In the genomic region with DNA sequence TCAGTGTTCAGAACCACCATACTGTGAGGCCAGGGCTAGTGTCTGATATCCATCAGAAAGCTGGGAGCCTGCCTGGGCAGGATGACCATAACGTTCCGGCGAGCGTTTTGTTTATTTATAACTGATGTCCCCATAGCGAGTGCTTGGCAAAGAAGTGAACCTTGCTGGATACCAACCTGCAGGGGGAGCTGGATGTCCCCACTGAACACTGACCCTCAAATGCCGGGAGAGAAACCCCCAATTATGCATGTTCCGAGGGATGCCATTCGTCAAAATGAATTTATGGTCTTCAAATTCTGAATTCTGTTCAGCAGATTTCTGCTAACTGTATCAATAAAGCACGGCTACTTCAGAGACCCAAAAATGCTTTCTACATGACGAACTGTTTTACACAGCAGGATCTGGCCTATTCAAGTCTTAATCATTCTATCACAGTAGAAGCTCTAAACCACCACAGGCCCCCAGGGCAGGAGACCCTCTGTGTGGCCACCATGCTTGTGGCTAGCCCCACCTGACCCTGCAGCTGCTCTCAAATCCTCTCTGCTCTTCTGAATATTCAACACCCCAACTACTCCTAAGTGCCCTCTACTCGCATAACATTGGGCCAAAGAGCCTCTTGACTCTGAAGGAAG, we compare ENCODE assay signal across 8 cellular contexts. TPM values are rescaled to one million over a fixed set of nuclear protein-coding genes. Genes with fewer than 3 reads are reported as not detected.
DNase-seq lines count a peak whose midpoint lies in the region; ATAC-seq and TF ChIP-seq lines count a peak whose summit lies in the region.

No MANE protein-coding gene starts in this region.

- H4K20me1 ChIP-seq in HCT116 (ENCODE audit: insufficient read depth) = no peaks in the 10 kb centered on the region

- in situ Hi-C loops in ACHN (cut with HindIII; ENCODE audit: low pct_ligation_motif_present, low pct_unique_long_range_greater_than_20kb, low sequenced_read_pairs) = no loop called here

- H3K27ac ChIP-seq in HCT116 (ENCODE audit: low read depth, low read length) = no peak overlapping the region
- H3K27ac ChIP-seq in adrenal gland = peak overlapping the region in 2 of 5 donors; percentile 60 to 72
- H3K27ac ChIP-seq in right cardiac atrium (ENCODE audit: low read length) = peak overlapping the region; percentile 87
- H3K27ac ChIP-seq in spleen = peak overlapping the region in 4 of 8 donors; percentile 8 to 47 (median 46)

- no peak overlapping the region for H3K4me3 ChIP-seq in HCT116 (replicated peaks in 1 of 2; ENCODE audit: low read depth in 1 of 2, low read length in 2 of 2)
- no peak overlapping the region for H3K4me3 ChIP-seq in adrenal gland
- no peak overlapping the region for H3K4me3 ChIP-seq in right cardiac atrium (ENCODE audit: low read length)
- H3K4me3 ChIP-seq in spleen = no peak overlapping the region

- ATAC-seq in HCT116 = peak; percentile 64
- peak; percentile 92 to 96 for ATAC-seq in right cardiac atrium
- no peak for ATAC-seq in GM18505 (IDR thresholded peaks at IDR 0.05; ENCODE audit: unreplicated experiment)

- DNase-seq in ACHN (peak; percentile 77), HCT116 (ENCODE audit: low read depth, low spot score) (peak; percentile 37), adrenal gland (peak in 6 of 7 donors; percentile 73 to 87 (median 78)), right cardiac atrium (peak; percentile 77 to 88 (median 86)), spleen (peak; percentile 41), putamen (ENCODE audit: low spot score) (no peak), NCI-H1436 (lab: John Stamatoyannopoulos, UW) (no peak)

- TF ChIP-seq CTCF in HCT116 (IDR thresholded peaks at IDR 0.05 in 2 of 3, conservative IDR thresholded peaks at IDR 0.05 in 1 of 3; ENCODE audit: borderline replicate concordance in 1 of 3, insufficient read depth in 1 of 3, low read depth in 2 of 3, low read length in 2 of 3) (peak; percentile 36 to 81 (median 76); a peak in 5 of 6 replicates), adrenal gland (IDR thresholded peaks at IDR 0.05) (peak; percentile 30 to 65 (median 60)), spleen (IDR thresholded peaks at IDR 0.05 in 8 of 11, conservative IDR thresholded peaks at IDR 0.05 in 3 of 11) (peak in 8 of 11 experiments; percentile 30 to 65 (median 56))

- CTCF ChIA-PET in HCT116 (lab: Charles Lee) = interaction anchor here (0.7 to 2.5 kb wide), 8 partner anchors 9 to 74 kb away, joined by 3 to 12 read pairs (median 3); partner anchors contain the start of gene MED24

- RAD21 ChIA-PET in HCT116 (lab: Charles Lee; ENCODE audit: low non-redundant PET in 1 of 2, low total read pairs in 2 of 2, uncharacterized antibody in 2 of 2, unreplicated experiment in 2 of 2) = no interaction called here

- no peaks in the 10 kb centered on the region for H3K9me3 ChIP-seq in HCT116 (ENCODE audit: control insufficient read depth in 1 of 2, insufficient read depth in 1 of 2, low read depth in 1 of 2, low read length in 2 of 2)
- no peaks in the 10 kb centered on the region for H3K9me3 ChIP-seq in adrenal gland (replicated peaks in 1 of 3)
- no peaks in the 10 kb centered on the region for H3K9me3 ChIP-seq in right cardiac atrium (ENCODE audit: control insufficient read depth, low read length)
- no peaks in the 10 kb centered on the region for H3K9me3 ChIP-seq in spleen

- BruUV-seq in HCT116 (replicated peaks; lab: Mats Ljungman, UMichigan) = no TSS peak

- H2AFZ ChIP-seq in HCT116 (ENCODE audit: low read depth, low read length, poor library complexity, severe bottlenecking) = no peak overlapping the region

- H3K36me3 ChIP-seq in HCT116 (ENCODE audit: control insufficient read depth in 1 of 2, insufficient read depth in 2 of 2, low read length in 2 of 2) = peaks cover 5 to 7% of the 10 kb centered on the region in 2 experiments; a peak in 2 of 4 replicates
- H3K36me3 ChIP-seq in adrenal gland (replicated peaks in 1 of 2) = peaks cover 0 to 14% of the 10 kb centered on the region in 2 donors
- H3K36me3 ChIP-seq in spleen = peaks cover 0 to 60% (median 30%) of the 10 kb centered on the region in 6 donors

- POLR2A ChIA-PET in HCT116 (lab: Charles Lee) = interaction anchor here (0.8 to 1.0 kb wide), 2 partner anchors 15 to 60 kb away, joined by 3 to 4 read pairs; partner anchors contain the start of gene MED24

- 22 to 28% (median 24%) methylated on average over 10 to 11 of the region's 11 CpGs for WGBS in adrenal gland, 4 donors
- 20% methylated on average over 11 of the region's 11 CpGs for WGBS in right cardiac atrium
- 51 to 71% (median 57%) methylated on average over 11 of the region's 11 CpGs for WGBS in spleen, 5 donors

- H3K79me2 ChIP-seq in HCT116 (ENCODE audit: insufficient read depth, low read length) = no peaks in the 10 kb centered on the region

- H3K27me3 ChIP-seq in HCT116 (ENCODE audit: insufficient read depth, low read length) (no peaks in the 10 kb centered on the region), adrenal gland (no peaks in the 10 kb centered on the region), right cardiac atrium (ENCODE audit: control insufficient read depth, insufficient read depth) (no peaks in the 10 kb centered on the region), spleen (replicated peaks in 1 of 7) (no peaks in the 10 kb centered on the region)

- TF ChIP-seq POLR2A in HCT116 (IDR thresholded peaks at IDR 0.05; ENCODE audit: borderline replicate concordance, extremely low read depth, insufficient read depth, insufficient read length) (no peak), adrenal gland (IDR thresholded peaks at IDR 0.05) (no peak), spleen (IDR thresholded peaks at IDR 0.05) (no peak), GM18505 (IDR thresholded peaks at IDR 0.05; ENCODE audit: borderline replicate concordance, extremely low read depth, insufficient read depth, insufficient read length) (no peak)

- H3K4me1 ChIP-seq in HCT116 (ENCODE audit: control insufficient read depth in 1 of 2, insufficient read depth in 2 of 2, low read length in 2 of 2) (peaks cover 3 to 8% of the 10 kb centered on the region in 2 experiments; a peak in 3 of 4 replicates), adrenal gland (replicated peaks in 1 of 2) (peaks cover 0 to 11% of the 10 kb centered on the region in 2 donors), right cardiac atrium (ENCODE audit: control insufficient read depth, insufficient read depth, low read length) (peaks cover 3% of the 10 kb centered on the region), spleen (peaks cover 0 to 12% (median 4%) of the 10 kb centered on the region in 6 donors)

- intact Hi-C loops in HCT116 (cut with micrococcal nuclease) = loop anchor here (2.0 kb wide), 1 partner anchor 48 kb away; no protein-coding TSS in a partner anchor
- intact Hi-C loops in adrenal gland (cut with DNase I) = no loop called here
- intact Hi-C loops in right cardiac atrium (cut with DNase I) = loop anchor here in 1 of 4 donors (10.0 kb wide), 1 partner anchor 246 kb away; the partner anchor contains the start of gene CDC6
- intact Hi-C loops in spleen (cut with DNase I; ENCODE audit: low total_unique reads) = loop anchor here (10.0 kb wide), 1 partner anchor 126 kb away; no protein-coding TSS in a partner anchor

- peak; percentile 56 for TF ChIP-seq RAD21 in HCT116 (IDR thresholded peaks at IDR 0.05; ENCODE audit: low read depth)

- no peaks in the 10 kb centered on the region for H3K9me2 ChIP-seq in HCT116 (ENCODE audit: insufficient read depth)

- H3K9ac ChIP-seq in HCT116 (ENCODE audit: low read length) = no peak overlapping the region

- H3K4me2 ChIP-seq in HCT116 (ENCODE audit: low read length) = peak overlapping the region; percentile 44; the same call in 1 of the 2 replicates

TF ChIP-seq in HCT116, 20 proteins besides CTCF, POLR2A, EP300 and RAD21 (continues in another document):
- TF ChIP-seq, protein P1, sequence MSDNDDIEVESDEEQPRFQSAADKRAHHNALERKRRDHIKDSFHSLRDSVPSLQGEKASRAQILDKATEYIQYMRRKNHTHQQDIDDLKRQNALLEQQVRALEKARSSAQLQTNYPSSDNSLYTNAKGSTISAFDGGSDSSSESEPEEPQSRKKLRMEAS (IDR thresholded peaks at IDR 0.05) = no peak
- TF ChIP-seq SRF (IDR thresholded peaks at IDR 0.05; ENCODE audit: low read depth) (no peak), CBX3 (IDR thresholded peaks at IDR 0.05; ENCODE audit: low read depth) (no peak), EGR1 (IDR thresholded peaks at IDR 0.05; ENCODE audit: low read depth) (no peak), ELF1 (IDR thresholded peaks at IDR 0.05; ENCODE audit: borderline replicate concordance, low read depth) (no peak), SP1 (IDR thresholded peaks at IDR 0.05; ENCODE audit: low read depth) (no peak), EZH2 (IDR thresholded peaks at IDR 0.05) (no peak), POLR2AphosphoS5 (IDR thresholded peaks at IDR 0.05; ENCODE audit: low read depth, low read length) (no peak)

RNA-seq across cellular contexts. Expression of gene MED24, which starts 15.2 kb away (rescaled TPM):
- 92.1 TPM for total RNA-seq in HCT116 (2021; ENCODE audit: unreplicated experiment)
- polyA plus RNA-seq in HCT116 (2012) = 68.9 and 90.5 TPM in 2 replicates
- total RNA-seq in adrenal gland = 100 to 1,000 TPM in 1 of 8 donors, 10 to 100 TPM in 7; 57.1 to 127 (median 78.1) TPM
- 100 to 1,000 TPM in 1 of 3 donors, 10 to 100 TPM in 2; 50.3 to 103 (median 92.9) TPM for polyA plus RNA-seq in adrenal gland
- 10 to 100 TPM; 54.3 to 60.5 (median 54.7) TPM for total RNA-seq in right cardiac atrium
- polyA plus RNA-seq in right cardiac atrium = 45.1 TPM
- total RNA-seq in spleen = 100 to 1,000 TPM in 1 of 7 donors, 10 to 100 TPM in 6; 71.7 to 102 (median 79.1) TPM
- polyA plus RNA-seq in spleen = 10 to 100 TPM; 29.2 to 54.4 (median 42.7) TPM

RNA-seq across cellular contexts. Expression of gene CSF3, which starts 23.8 kb away (rescaled TPM):
- total RNA-seq in HCT116 (2021; ENCODE audit: unreplicated experiment) (not detected), adrenal gland (under 1 TPM in 4 of 8 donors, not detected in 4; 0.32 to 0.74 (median 0.44) TPM), right cardiac atrium (under 1 TPM in 2 of 4 donors, not detected in 2; 0.40 to 0.58 TPM), spleen (1 to 10 TPM in 2 of 7 donors, under 1 TPM in 1, not detected in 4; 0.54 to 1.8 (median 1.6) TPM)
- polyA plus RNA-seq in HCT116 (2012) = not detected in 2 replicates
- polyA plus RNA-seq in adrenal gland (1 to 10 TPM in 1 of 3 donors, under 1 TPM in 2; 0.24 to 6.1 (median 0.80) TPM), right cardiac atrium (0.97 TPM), spleen (1 to 10 TPM in 2 of 3 donors, under 1 TPM in 1; 0.24 to 1.4 (median 1.2) TPM)

RNA-seq across cellular contexts. Expression of gene THRA, which starts 23.8 kb away (rescaled TPM):
- total RNA-seq in HCT116 (2021; ENCODE audit: unreplicated experiment) (23.3 TPM), adrenal gland (100 to 1,000 TPM in 3 of 8 donors, 10 to 100 TPM in 5; 46.1 to 110 (median 76.4) TPM), right cardiac atrium (10 to 100 TPM; 80.6 to 99.5 (median 95.9) TPM), spleen (10 to 100 TPM; 14.6 to 36.1 (median 19.7) TPM)
- 20.3 and 21.1 TPM in 2 replicates for polyA plus RNA-seq in HCT116 (2012)
- polyA plus RNA-seq in adrenal gland (10 to 100 TPM; 41.8 to 62.3 (median 50.9) TPM), right cardiac atrium (73.3 TPM), spleen (10 to 100 TPM in 1 of 3 donors, 1 to 10 TPM in 2; 3.9 to 12.9 (median 4.7) TPM)

RNA-seq across cellular contexts. Expression of gene PSMD3, which starts 58.4 kb away (rescaled TPM):
- total RNA-seq in HCT116 (2021; ENCODE audit: unreplicated experiment) (152 TPM), adrenal gland (100 to 1,000 TPM in 3 of 8 donors, 10 to 100 TPM in 5; 78.8 to 123 (median 97.3) TPM), right cardiac atrium (10 to 100 TPM; 80.0 to 83.1 (median 81.1) TPM), spleen (10 to 100 TPM; 57.4 to 70.6 (median 65.5) TPM)
- 176 and 191 TPM in 2 replicates for polyA plus RNA-seq in HCT116 (2012)
- polyA plus RNA-seq in adrenal gland (100 to 1,000 TPM in 1 of 3 donors, 10 to 100 TPM in 2; 42.8 to 109 (median 54.5) TPM), right cardiac atrium (85.8 TPM), spleen (10 to 100 TPM; 35.6 to 50.8 (median 43.5) TPM)

Comparison
In these comparisons a context has a peak if more than half of its experiments do, and no peak if none do; other contexts are left out.
1. DNase-seq: peak in ACHN (single experiment), HCT116 (single experiment), adrenal gland (6 of 7), right cardiac atrium (3 of 3) and spleen (single experiment); none in putamen (single experiment) and NCI-H1436 (single experiment).
2. intact Hi-C loops: an anchor here in HCT116 (2.0 kb wide) and spleen (10.0 kb wide); none called in adrenal gland.
3. Peak in every context shown above with its lines, with median percentiles within 50 percentile points of each other: CTCF ChIP-seq.